In the genomic region with DNA sequence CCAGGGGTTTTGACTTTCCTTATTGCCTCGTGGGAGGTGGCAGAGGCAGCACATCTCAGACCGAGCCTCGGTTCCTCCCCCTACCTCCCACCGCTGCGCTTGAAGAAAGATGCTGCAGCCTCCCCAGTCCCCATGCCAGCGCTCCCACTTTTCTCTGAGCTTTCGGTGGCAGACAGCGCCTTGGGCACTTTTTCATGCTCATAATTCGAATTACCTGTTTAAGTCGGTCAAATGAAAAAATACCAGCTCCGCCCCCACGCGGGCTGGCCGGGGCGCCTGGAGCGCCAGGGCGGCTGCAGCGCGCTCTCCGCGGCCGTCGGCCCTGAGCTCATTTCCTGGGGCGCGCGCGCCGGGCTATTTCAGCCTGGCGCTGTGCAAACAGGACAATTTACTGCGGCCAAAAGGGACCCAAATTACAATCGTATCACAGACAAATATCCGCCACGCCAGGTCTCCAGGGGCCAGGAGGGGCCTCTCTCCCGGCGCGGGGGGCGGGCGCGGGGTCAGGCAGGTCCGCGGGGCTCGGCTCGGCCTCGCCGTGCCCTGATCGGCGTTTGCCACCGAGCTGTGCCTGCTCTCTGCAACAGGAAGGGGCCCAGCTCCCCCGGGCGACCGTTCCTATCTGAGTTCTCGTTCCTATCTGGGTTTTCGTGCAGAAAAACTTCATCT, we compare ENCODE assay signal across 9 cellular contexts. TPM values are rescaled to one million over a fixed set of nuclear protein-coding genes. Genes with fewer than 3 reads are reported as not detected.
DNase-seq lines count a peak whose midpoint lies in the region; ATAC-seq, FAIRE-seq and TF ChIP-seq lines count a peak whose summit lies in the region.
"Had no signal": no experiment of that assay in that cellular context is flagged by ENCODE, and none has a peak within 500 bp of the region (broad histone marks: within the 10 kb centered on the region; RNA-seq: fewer than 3 reads in every experiment).

No MANE protein-coding gene starts in this region.

- H3K27me3 ChIP-seq in GM12878 (replicated peaks in 1 of 2; ENCODE audit: control insufficient read depth in 2 of 2, insufficient read depth in 2 of 2, low read length in 1 of 2) = peaks cover 3 to 6% of the 10 kb centered on the region in 2 experiments; a peak in 3 of 4 replicates

- H3K9me3 ChIP-seq in GM12878 (replicated peaks; ENCODE audit: control insufficient read depth, insufficient read depth, low read length) = no peaks in the 10 kb centered on the region; the same call in 2 of the 3 replicates

- no peak overlapping the region for H3K9ac ChIP-seq in GM12878 (ENCODE audit: control insufficient read depth, insufficient read depth, low read length)

- H3K4me3 ChIP-seq in GM08714 (ENCODE audit: low read length) (peak overlapping the region; percentile 46; the same call in 1 of the 2 replicates), GM12878 (peak overlapping the region; percentile 35)

- peak; percentile 16 for DNase-seq in MV-4-11 (lab: John Stamatoyannopoulos, UW)
- DNase-seq in GM12878 (ENCODE audit: low read depth, low spot score) = no peak
- DNase-seq in iPS-NIHi11 (ENCODE audit: low spot score) = peak; percentile 77
- peak; percentile 17 to 65 for DNase-seq in stimulated activated effector memory CD8-positive, alpha-beta T cell treated with anti-CD3 and anti-CD28 coated beads, Interleukin-12 subunit alpha, Interleukin-12 subunit beta, amount 100 ng/mL, for 72 hours (ENCODE audit: low spot score in 2 of 2)
- no peak for DNase-seq in Ammon's horn (ENCODE audit: low spot score)
- DNase-seq in NCI-H345 (lab: John Stamatoyannopoulos, UW) = no peak

- H3K36me3 Mint-ChIP-seq in stimulated activated effector memory CD8-positive, alpha-beta T cell treated with anti-CD3 and anti-CD28 coated beads, Interleukin-12 subunit alpha, Interleukin-12 subunit beta, amount 100 ng/mL, for 72 hours = no peaks in the 10 kb centered on the region

- no peak for FAIRE-seq in GM12878 (lab: Jason Lieb, UNC)

- peak; percentile 83 for ATAC-seq in GM12878
- peak; percentile 80 for ATAC-seq in stimulated activated effector memory CD8-positive, alpha-beta T cell treated with anti-CD3 and anti-CD28 coated beads, Interleukin-12 subunit alpha, Interleukin-12 subunit beta, amount 100 ng/mL, for 72 hours
- ATAC-seq in HG03280 (IDR thresholded peaks at IDR 0.05; ENCODE audit: unreplicated experiment) = no peak

- BruUV-seq in GM12878 (replicated peaks; lab: Mats Ljungman, UMichigan) = no TSS peak

- intact Hi-C loops in GM12878 (cut with micrococcal nuclease; ENCODE audit: unreplicated experiment) = no loop called here

- CTCF ChIA-PET in GM12878 (lab: Yijun Ruan, JAX) = interaction anchor here (1.1 to 2.2 kb wide), 2 partner anchors 39 to 46 kb away, joined by 4 to 7 read pairs; no protein-coding TSS in a partner anchor

- no peaks in the 10 kb centered on the region for H3K79me2 ChIP-seq in GM12878 (ENCODE audit: control insufficient read depth, insufficient read depth, low read length)

- POLR2A ChIA-PET in GM12878 (lab: Charles Lee) = no interaction called here

- no peaks in the 10 kb centered on the region for H3K9me3 Mint-ChIP-seq in stimulated activated effector memory CD8-positive, alpha-beta T cell treated with anti-CD3 and anti-CD28 coated beads, Interleukin-12 subunit alpha, Interleukin-12 subunit beta, amount 100 ng/mL, for 72 hours

- peaks cover 9% of the 10 kb centered on the region for H3K4me1 Mint-ChIP-seq in stimulated activated effector memory CD8-positive, alpha-beta T cell treated with anti-CD3 and anti-CD28 coated beads, Interleukin-12 subunit alpha, Interleukin-12 subunit beta, amount 100 ng/mL, for 72 hours

- H4K20me1 ChIP-seq in GM12878 (ENCODE audit: control insufficient read depth, insufficient read depth) = no peaks in the 10 kb centered on the region

- peaks cover 3% of the 10 kb centered on the region for H3K4me1 ChIP-seq in GM12878 (ENCODE audit: control insufficient read depth, insufficient read depth, low read length)

- H3K27ac ChIP-seq in GM12878 (ENCODE audit: control insufficient read depth, insufficient read depth) = no peak overlapping the region

- no peak for TF ChIP-seq CTCF in GM12878 (IDR thresholded peaks at IDR 0.05 in 2 of 3, conservative IDR thresholded peaks at IDR 0.05 in 1 of 3; ENCODE audit: control insufficient read depth in 2 of 3, extremely low read depth in 1 of 3, insufficient read depth in 1 of 3, low read depth in 3 of 3, low read length in 3 of 3)

- peak overlapping the region; percentile 66 for H3K4me3 Mint-ChIP-seq in stimulated activated effector memory CD8-positive, alpha-beta T cell treated with anti-CD3 and anti-CD28 coated beads, Interleukin-12 subunit alpha, Interleukin-12 subunit beta, amount 100 ng/mL, for 72 hours

- H3K36me3 ChIP-seq in GM12878 (ENCODE audit: control insufficient read depth in 2 of 2, insufficient read depth in 2 of 2, low read length in 1 of 2) = no peaks in the 10 kb centered on the region

- H2AFZ ChIP-seq in GM12878 (ENCODE audit: control insufficient read depth, low read depth, low read length) = peak overlapping the region; percentile 65

- SMC1A ChIA-PET in GM12878 (lab: Charles Lee; ENCODE audit: uncharacterized antibody, unreplicated experiment) = interaction anchor here (0.7 to 1.2 kb wide), 2 partner anchors 39 to 140 kb away, joined by 3 read pairs; no protein-coding TSS in a partner anchor

- TF ChIP-seq EP300 in GM12878 (IDR thresholded peaks at IDR 0.05; ENCODE audit: borderline replicate concordance in 1 of 2, control insufficient read depth in 1 of 2, low read depth in 2 of 2, low read length in 2 of 2) = no peak

- no peak for TF ChIP-seq RAD21 in GM12878 (IDR thresholded peaks at IDR 0.05; ENCODE audit: insufficient read depth, low read depth, low read length)

- RAD21 ChIA-PET in GM12878 (lab: Charles Lee; ENCODE audit: unreplicated experiment) = interaction anchor here (1.0 kb wide), 1 partner anchor 45 kb away, joined by 4 read pairs; the partner anchor contains the start of gene SOST

- TF ChIP-seq POLR2A in GM12878 (IDR thresholded peaks at IDR 0.05; ENCODE audit: low read depth, low read length) = no peak

- peak overlapping the region; percentile 84 for H3K4me2 ChIP-seq in GM12878 (ENCODE audit: control insufficient read depth, insufficient read depth)

- WGBS in GM12878 (ENCODE audit: insufficient coverage, insufficient replicate concordance, low lambda C conversion rate, missing lambda C conversion rate) = 1% methylated on average over 53 of the region's 53 CpGs

- no peak overlapping the region for H3K27ac Mint-ChIP-seq in stimulated activated effector memory CD8-positive, alpha-beta T cell treated with anti-CD3 and anti-CD28 coated beads, Interleukin-12 subunit alpha, Interleukin-12 subunit beta, amount 100 ng/mL, for 72 hours

- in situ Hi-C loops in GM12878 (cut with MboI) = no loop called here

TF ChIP-seq in GM12878, 131 proteins besides CTCF, POLR2A, EP300 and RAD21 (continues in another document):
- TF ChIP-seq HDAC2 (IDR thresholded peaks at IDR 0.05) = peak; percentile 85; the same call in 1 of the 2 replicates

RNA-seq across cellular contexts. Expression of gene SOST, which starts 45.0 kb away (rescaled TPM):
- not detected in 2 replicates for total RNA-seq in GM12878 (2013; cell fraction: nucleolus; rRNA removed)
- total RNA-seq in GM12878 (2014; rRNA removed) (not detected in 2 replicates), GM12878 (2014; rRNA removed; fragmentation: Illumina TruSeq; extraction: Trizol) (not detected in 2 replicates), GM12878 (2021) (not detected in 2 replicates)
- polyA plus RNA-seq in GM12878 (2011; ENCODE audit: low read depth) = not detected
- polyA plus RNA-seq in GM12878 (2011; rRNA removed) (not detected in 2 replicates), GM12878 (2014; fragmentation: Illumina TruSeq; extraction: Trizol) (not detected in 2 replicates), GM12878 (2014; fragmentation: Nextera tagmentation; extraction: Ambion mirVana) (not detected), GM12878 (2014; rRNA removed) (not detected in 2 replicates), GM12878 (2016; fragmentation: Nextera tagmentation; extraction: Ambion mirVana) (not detected)
- polyA plus RNA-seq in GM12878 (2011; cell fraction: cytosol; rRNA removed) = not detected in 2 replicates
- polyA plus RNA-seq in GM12878 (2011; cell fraction: nucleus; rRNA removed) = not detected in 2 replicates
- not detected in 2 replicates for polyA plus RNA-seq in GM12878 (2012)
- polyA minus RNA-seq in GM12878 (2011; rRNA and poly(A)+ RNA removed) = not detected in 2 replicates
- polyA minus RNA-seq in GM12878 (2011; cell fraction: cytosol; rRNA and poly(A)+ RNA removed) = not detected in 2 replicates
- polyA minus RNA-seq in GM12878 (2011; cell fraction: nucleus; rRNA and poly(A)+ RNA removed) = not detected in 2 replicates
- total RNA-seq: SK-MEL-5 had no signal

RNA-seq across cellular contexts. Expression of gene MEOX1, which starts 51.9 kb away (rescaled TPM):
- total RNA-seq in GM12878 (2013; cell fraction: nucleolus; rRNA removed) = 6.1 and 6.4 TPM in 2 replicates
- total RNA-seq in GM12878 (2014; rRNA removed) (0.34 and 0.60 TPM in 2 replicates), GM12878 (2014; rRNA removed; fragmentation: Illumina TruSeq; extraction: Trizol) (0.37 and 0.85 TPM in 2 replicates), GM12878 (2021) (0.46 and 0.53 TPM in 2 replicates)
- 0.70 TPM for polyA plus RNA-seq in GM12878 (2011; ENCODE audit: low read depth)
- polyA plus RNA-seq in GM12878 (2011; rRNA removed) (7.5 and 9.4 TPM in 2 replicates), GM12878 (2014; fragmentation: Illumina TruSeq; extraction: Trizol) (0.63 and 1.1 TPM in 2 replicates), GM12878 (2014; fragmentation: Nextera tagmentation; extraction: Ambion mirVana) (under 1 TPM; 0.19 to 0.24 TPM), GM12878 (2014; rRNA removed) (0.44 and 0.45 TPM in 2 replicates), GM12878 (2016; fragmentation: Nextera tagmentation; extraction: Ambion mirVana) (under 1 TPM; 0.25 to 0.72 TPM)
- polyA plus RNA-seq in GM12878 (2011; cell fraction: cytosol; rRNA removed) = 10.4 TPM in 2 replicates
- 4.8 and 5.3 TPM in 2 replicates for polyA plus RNA-seq in GM12878 (2011; cell fraction: nucleus; rRNA removed)
- 0.99 and 1.8 TPM in 2 replicates for polyA plus RNA-seq in GM12878 (2012)
- polyA minus RNA-seq in GM12878 (2011; rRNA and poly(A)+ RNA removed) = 4.9 and 8.7 TPM in 2 replicates
- 3.6 and 5.6 TPM in 2 replicates for polyA minus RNA-seq in GM12878 (2011; cell fraction: cytosol; rRNA and poly(A)+ RNA removed)
- 5.8 and 6.8 TPM in 2 replicates for polyA minus RNA-seq in GM12878 (2011; cell fraction: nucleus; rRNA and poly(A)+ RNA removed)
- total RNA-seq: SK-MEL-5 had no signal

Comparison
In these comparisons a context has a peak if more than half of its experiments do, and no peak if none do; other contexts are left out.
1. DNase-seq: peak in MV-4-11 (single experiment), iPS-NIHi11 (single experiment) and stimulated activated effector memory CD8-positive, alpha-beta T cell treated with anti-CD3 and anti-CD28 coated beads, Interleukin-12 subunit alpha, Interleukin-12 subunit beta, amount 100 ng/mL, for 72 hours (2 of 2); none in GM12878 (single experiment), Ammon's horn (single experiment) and NCI-H345 (single experiment).